ENCODE assay signal across 15 cellular contexts in genomic region chr2:12612646-12613045, GRCh38.
"Had no signal": no experiment of that assay in that cellular context is flagged by ENCODE, and none has a peak within 500 bp of the region (broad histone marks: within the 10 kb centered on the region; RNA-seq: fewer than 3 reads in every experiment).

No MANE protein-coding gene starts in this region.

- H3K4me3 Mint-ChIP-seq: naive thymus-derived CD4-positive, alpha-beta T cell had no signal

- H3K9me3 ChIP-seq: neutrophil, transverse colon, vagina had no signal

- H3K27me3 ChIP-seq: neutrophil, transverse colon, vagina had no signal

- H3K27ac ChIP-seq: neutrophil, transverse colon, vagina had no signal

- H3K4me1 ChIP-seq: transverse colon, vagina had no signal

- H3K4me3 ChIP-seq: transverse colon, vagina had no signal

- DNase-seq: activated CD4-positive, alpha-beta T cell treated with anti-CD3 and anti-CD28 coated beads, Interleukin-2, amount 50 U/mL, for 1 hour; activated CD8-positive, alpha-beta memory T cell treated with anti-CD3 and anti-CD28 coated beads for 24 hours; activated naive CD4-positive, alpha-beta T cell; aorta; dermis blood vessel endothelial cell; naive thymus-derived CD4-positive, alpha-beta T cell; posterior cingulate gyrus; stimulated activated CD4-positive, alpha-beta T cell treated with anti-CD3 and anti-CD28 coated beads, Interleukin-15, amount 100 ng/mL, for 24 hours; stimulated activated CD4-positive, alpha-beta T cell treated with anti-CD3 and anti-CD28 coated beads, Interleukin-4, amount 100 ng/mL, for 1 hour; stimulated activated naive CD4-positive, alpha-beta T cell treated with Interleukin-2 at 50 U/mL for 16 hours; substantia nigra; transverse colon had no signal

- H3K36me3 ChIP-seq: neutrophil, transverse colon, vagina had no signal

- ATAC-seq: left lobe of liver; naive thymus-derived CD4-positive, alpha-beta T cell had no signal
